Comparison of ENCODE assay signal across 11 cellular contexts in the genomic region with DNA sequence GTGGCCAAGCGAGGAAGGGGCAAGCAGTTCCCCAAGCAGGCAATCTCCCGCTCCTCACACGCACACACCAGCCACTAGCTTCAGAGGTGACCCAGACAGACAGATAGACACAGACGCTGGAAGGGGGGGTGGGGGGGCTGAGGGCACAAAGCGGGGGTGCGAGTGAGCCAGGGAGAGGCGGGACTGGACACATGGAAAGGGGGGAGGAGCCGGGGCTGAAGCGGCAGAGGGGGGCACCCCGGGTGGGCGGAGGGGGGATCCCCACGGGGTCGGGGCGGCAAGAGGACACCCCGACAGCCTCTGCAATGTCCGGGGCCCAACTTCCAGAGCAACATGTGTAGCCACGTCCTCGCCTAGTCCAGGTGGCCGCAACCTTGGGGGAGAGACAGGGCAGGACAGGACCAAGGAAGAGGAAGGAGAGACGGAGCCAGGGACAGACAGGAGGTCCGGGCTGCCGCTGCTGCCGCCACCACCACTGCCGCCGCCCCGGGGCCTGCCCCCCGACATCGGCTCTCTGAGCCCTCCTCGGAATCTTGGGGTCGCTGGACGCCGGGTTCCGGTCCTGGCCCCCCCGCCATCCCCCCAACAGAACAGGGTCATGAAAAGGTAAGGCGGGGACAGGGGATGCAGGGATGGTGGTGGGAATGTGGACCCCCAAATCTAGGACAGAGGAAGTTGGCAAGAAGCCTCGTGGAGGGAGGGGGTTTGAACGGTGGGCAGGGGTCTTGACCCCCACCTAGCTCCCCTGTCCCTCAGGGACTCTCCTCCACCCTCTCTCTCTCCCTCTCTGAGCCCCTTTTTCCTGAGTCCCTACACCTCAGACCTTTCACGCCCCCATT. TPM values are rescaled to one million over a fixed set of nuclear protein-coding genes. Genes with fewer than 3 reads are reported as not detected.
DNase-seq lines count a peak whose midpoint lies in the region; ATAC-seq and TF ChIP-seq lines count a peak whose summit lies in the region.
"Had no signal": no experiment of that assay in that cellular context is flagged by ENCODE, and none has a peak within 500 bp of the region (broad histone marks: within the 10 kb centered on the region; RNA-seq: fewer than 3 reads in every experiment).

No MANE protein-coding gene starts in this region.

- no peak overlapping the region for H3K14ac ChIP-seq in IMR-90 (replicated peaks; ENCODE audit: low read depth, low read length)

- no peak overlapping the region for H3K56ac ChIP-seq in IMR-90 (ENCODE audit: extremely low read depth, insufficient read depth, low read length)

- H3K36me3 ChIP-seq in IMR-90 (ENCODE audit: control insufficient read depth, insufficient read depth, low read length) (peaks cover under 1% of the 10 kb centered on the region; the same call in 1 of the 2 replicates), breast epithelium (no peaks in the 10 kb centered on the region)

- POLR2A ChIA-PET in IMR-90 (lab: Charles Lee; ENCODE audit: unreplicated experiment) = no interaction called here

- H2AK9ac ChIP-seq in IMR-90 (replicated peaks; ENCODE audit: low read depth, low read length, poor library complexity) = peak overlapping the region; percentile 89

- no peak overlapping the region for H2BK5ac ChIP-seq in IMR-90 (ENCODE audit: low read depth, low read length, poor library complexity, severe bottlenecking)

- no peak overlapping the region for H4K5ac ChIP-seq in IMR-90 (ENCODE audit: low read depth, low read length)

- peaks cover 0 to 12% of the 10 kb centered on the region in 2 experiments; a peak in 3 of 4 replicates for H3K79me1 ChIP-seq in IMR-90 (ENCODE audit: low read depth in 1 of 2, low read length in 2 of 2)

- no peaks in the 10 kb centered on the region for H3K36me3 Mint-ChIP-seq in nephron (ENCODE audit: low read depth)

- dilution Hi-C loops in IMR-90 (cut with HindIII; ENCODE audit: low sequenced_read_pairs, unreplicated experiment) = no loop called here

- no peaks in the 10 kb centered on the region for H3K9me3 Mint-ChIP-seq in nephron

- intact Hi-C loops in IMR-90 (cut with micrococcal nuclease) = loop anchor here (10.0 kb wide), 1 partner anchor 70 kb away; the partner anchor contains the start of gene EMP3
- intact Hi-C loops in breast epithelium (cut with DNase I; ENCODE audit: low total_unique reads) = loop anchor here (5.0 to 10.0 kb wide), 2 partner anchors 98 to 1210 kb away; no protein-coding TSS in a partner anchor

- CTCF ChIA-PET in IMR-90 (lab: Yijun Ruan, JAX) = no interaction called here

- H3K4me1 ChIP-seq in IMR-90 (ENCODE audit: control insufficient read depth, insufficient read depth, low read length) = peaks cover 4% of the 10 kb centered on the region; the same call in 1 of the 2 replicates
- H3K4me1 ChIP-seq in breast epithelium = peaks cover 0 to 9% of the 10 kb centered on the region in 2 donors

- H2BK15ac ChIP-seq in IMR-90 (ENCODE audit: low read depth, low read length) = no peak overlapping the region

- H2AK5ac ChIP-seq in IMR-90 (ENCODE audit: low read depth, low read length) = 0 out of 2 replicates have a peak overlapping the region, but pooled peaks have one; percentile 14

- H3K4me1 Mint-ChIP-seq in nephron = peaks cover 45% of the 10 kb centered on the region

- peak overlapping the region; percentile 64; the same call in 1 of the 2 replicates for H3K4me2 ChIP-seq in IMR-90 (ENCODE audit: low read depth, low read length)

- no peak overlapping the region for H4K91ac ChIP-seq in IMR-90 (ENCODE audit: insufficient read depth, low read depth, low read length)

- H3K9me1 ChIP-seq in IMR-90 (ENCODE audit: insufficient read depth, low read length) = peaks cover 3% of the 10 kb centered on the region; the same call in 1 of the 2 replicates

- peaks cover 4% of the 10 kb centered on the region for H4K20me1 ChIP-seq in IMR-90 (ENCODE audit: insufficient read depth, low read length)

- DNase-seq in DMS53 (lab: John Stamatoyannopoulos, UW) (peak; percentile 73), DMS53 treated with DMSO at 0.1 percent for 48 hours (lab: John Stamatoyannopoulos, UW; ENCODE audit: unreplicated experiment) (no peak), IMR-90 (no peak), breast epithelium (ENCODE audit: low spot score in 2 of 2) (no peak), ecto neural progenitor cell (ENCODE audit: low spot score) (no peak), SHP77 (lab: John Stamatoyannopoulos, UW) (no peak), GM03348 (ENCODE audit: low spot score) (no peak)
- DNase-seq: activated CD8-positive, alpha-beta memory T cell treated with anti-CD3 and anti-CD28 coated beads, Interleukin-2, amount 50 U/mL, for 48 hours; spleen had no signal

- H3K9me3 ChIP-seq in IMR-90 (ENCODE audit: control insufficient read depth, insufficient read depth, low read length) = no peaks in the 10 kb centered on the region
- no peaks in the 10 kb centered on the region for H3K9me3 ChIP-seq in breast epithelium
- H3K9me3 ChIP-seq: left lung had no signal

- no TSS peak for BruUV-seq in IMR-90 (replicated peaks; lab: Mats Ljungman, UMichigan)

- no peak overlapping the region for H3K23ac ChIP-seq in IMR-90 (ENCODE audit: low read depth, low read length)

- H3K4me3 ChIP-seq in IMR-90 (ENCODE audit: insufficient read depth, low read depth, low read length) = no peak overlapping the region
- H3K4me3 ChIP-seq in breast epithelium = peak overlapping the region in 2 of 3 donors; percentile 37 to 60
- H3K4me3 ChIP-seq: left lung had no signal

- no peak overlapping the region for H3K4ac ChIP-seq in IMR-90 (ENCODE audit: low read depth, low read length)

- H3K18ac ChIP-seq in IMR-90 (ENCODE audit: low read depth, low read length) = no peak overlapping the region

- H3K27me3 ChIP-seq in IMR-90 (ENCODE audit: control insufficient read depth, insufficient read depth, low read length) (peaks cover 54% of the 10 kb centered on the region), breast epithelium (peaks cover 14 to 41% of the 10 kb centered on the region in 2 donors)

- peak overlapping the region; percentile 23 to 76 (median 72) for H3K27ac Mint-ChIP-seq in nephron

- peaks cover 38% of the 10 kb centered on the region for H3K27me3 Mint-ChIP-seq in nephron (ENCODE audit: low read depth)

- no peak overlapping the region for H3K9ac ChIP-seq in IMR-90 (ENCODE audit: low read depth, low read length)

- H2BK120ac ChIP-seq in IMR-90 (ENCODE audit: low read depth, low read length) = no peak overlapping the region

- TF ChIP-seq POLR2A in IMR-90 (IDR thresholded peaks at IDR 0.05; ENCODE audit: low read depth, low read length) = no peak
- no peak for TF ChIP-seq POLR2A in breast epithelium (IDR thresholded peaks at IDR 0.05)

- H3K4me3 Mint-ChIP-seq in nephron = peak overlapping the region; percentile 85

- TF ChIP-seq CTCF in IMR-90 (conservative IDR thresholded peaks at IDR 0.05; ENCODE audit: low read depth, low read length) = no peak
- TF ChIP-seq CTCF in breast epithelium (IDR thresholded peaks at IDR 0.05) = no peak
- TF ChIP-seq CTCF in nephron (IDR thresholded peaks at IDR 0.05; ENCODE audit: unreplicated experiment in 3 of 3) = no peak

- no peak overlapping the region for H3K27ac ChIP-seq in IMR-90 (ENCODE audit: insufficient read depth, low read length)
- H3K27ac ChIP-seq in breast epithelium = no peak overlapping the region
- H3K27ac ChIP-seq: left lung, spleen had no signal

- H2BK20ac ChIP-seq in IMR-90 (ENCODE audit: low read depth, low read length) = no peak overlapping the region

- in situ Hi-C loops in IMR-90 (cut with MboI; ENCODE audit: low sequenced_read_pairs) = no loop called here

- no peak overlapping the region for H4K8ac ChIP-seq in IMR-90 (ENCODE audit: low read depth in 2 of 2, low read length in 2 of 2)

- peak overlapping the region; percentile 66 for H2AFZ ChIP-seq in IMR-90 (replicated peaks; ENCODE audit: low read length, poor library complexity)

- no peak for ATAC-seq in IMR-90 (ENCODE audit: low read depth)
- ATAC-seq: left lung had no signal

- TF ChIP-seq RAD21 in IMR-90 (IDR thresholded peaks at IDR 0.05; ENCODE audit: low read length) = no peak

- WGBS in IMR-90 (ENCODE audit: extremely low coverage in 2 of 2, insufficient read length in 1 of 2), 2 experiments = 11% methylated on average over 7 of the region's 38 CpGs; no CpG with 5 or more reads in 1 of the 2 experiments

TF ChIP-seq in IMR-90, 13 proteins besides CTCF, POLR2A, EP300 and RAD21 (continues in another document):
- TF ChIP-seq NFE2L2 (IDR thresholded peaks at IDR 0.05; ENCODE audit: low read depth, low read length) (no peak), CEBPB (IDR thresholded peaks at IDR 0.05; ENCODE audit: low read depth, low read length) (no peak), FOS (IDR thresholded peaks at IDR 0.05; ENCODE audit: low read depth, low read length) (no peak)

RNA-seq across cellular contexts. Expression of gene GRIN2D, which starts 1.1 kb away (rescaled TPM):
- total RNA-seq in IMR-90 (2012; rRNA removed) (under 0.01 TPM in 2 replicates), breast epithelium (under 1 TPM in 2 of 3 donors, not detected in 1; 0.32 to 0.33 TPM)
- 0.23 and 0.24 TPM in 2 replicates for polyA plus RNA-seq in IMR-90 (2012; rRNA removed)
- 0.16 and 0.30 TPM in 2 replicates for polyA plus RNA-seq in IMR-90 (2012; cell fraction: cytosol; rRNA removed)
- polyA plus RNA-seq in IMR-90 (2012; cell fraction: nucleus; rRNA removed; ENCODE audit: low replicate concordance) = 0.30 and 0.69 TPM in 2 replicates

RNA-seq across cellular contexts. Expression of gene KDELR1, which starts 3.2 kb away (rescaled TPM):
- 57.8 and 58.8 TPM in 2 replicates for total RNA-seq in IMR-90 (2012; rRNA removed)
- 171 and 180 TPM in 2 replicates for polyA plus RNA-seq in IMR-90 (2012; rRNA removed)
- 156 and 249 TPM in 2 replicates for polyA plus RNA-seq in IMR-90 (2012; cell fraction: cytosol; rRNA removed)
- polyA plus RNA-seq in IMR-90 (2012; cell fraction: nucleus; rRNA removed; ENCODE audit: low replicate concordance) = 112 and 118 TPM in 2 replicates
- total RNA-seq in breast epithelium = 10 to 100 TPM; 66.2 to 85.0 (median 68.5) TPM

RNA-seq across cellular contexts. Expression of gene SYNGR4, which starts 30.4 kb away (rescaled TPM):
- total RNA-seq in IMR-90 (2012; rRNA removed) (not detected in 2 replicates), breast epithelium (not detected)
- not detected in 2 replicates for polyA plus RNA-seq in IMR-90 (2012; rRNA removed)
- 0.08 TPM in 1 of 2 replicates, not detected in the other for polyA plus RNA-seq in IMR-90 (2012; cell fraction: cytosol; rRNA removed)
- not detected in 2 replicates for polyA plus RNA-seq in IMR-90 (2012; cell fraction: nucleus; rRNA removed; ENCODE audit: low replicate concordance)
- total RNA-seq: left lung, spleen had no signal

RNA-seq across cellular contexts. Expression of gene TMEM143, which starts 30.8 kb away (rescaled TPM):
- total RNA-seq in IMR-90 (2012; rRNA removed) = 1.1 and 1.3 TPM in 2 replicates
- polyA plus RNA-seq in IMR-90 (2012; rRNA removed) = 7.6 and 8.6 TPM in 2 replicates
- polyA plus RNA-seq in IMR-90 (2012; cell fraction: cytosol; rRNA removed) = 4.5 and 6.5 TPM in 2 replicates
- polyA plus RNA-seq in IMR-90 (2012; cell fraction: nucleus; rRNA removed; ENCODE audit: low replicate concordance) = 39.2 and 52.3 TPM in 2 replicates
- total RNA-seq in breast epithelium = 10 to 100 TPM in 1 of 3 donors, 1 to 10 TPM in 2; 5.9 to 10.5 (median 6.2) TPM

RNA-seq across cellular contexts. Expression of gene GRWD1, which starts 51.2 kb away (rescaled TPM):
- total RNA-seq in IMR-90 (2012; rRNA removed) (22.0 and 32.5 TPM in 2 replicates), breast epithelium (10 to 100 TPM; 25.0 to 35.4 (median 30.1) TPM)
- 22.5 and 25.2 TPM in 2 replicates for polyA plus RNA-seq in IMR-90 (2012; rRNA removed)
- 20.0 and 42.6 TPM in 2 replicates for polyA plus RNA-seq in IMR-90 (2012; cell fraction: cytosol; rRNA removed)
- 13.1 and 26.6 TPM in 2 replicates for polyA plus RNA-seq in IMR-90 (2012; cell fraction: nucleus; rRNA removed; ENCODE audit: low replicate concordance)
